ENCODE assay signal across 11 cellular contexts in genomic region chr6:137921823-137922222, GRCh38. TPM values are rescaled to one million over a fixed set of nuclear protein-coding genes. Genes with fewer than 3 reads are reported as not detected.
DNase-seq lines count a peak whose midpoint lies in the region; ATAC-seq and TF ChIP-seq lines count a peak whose summit lies in the region.
"Had no signal": no experiment of that assay in that cellular context is flagged by ENCODE, and none has a peak within 500 bp of the region (broad histone marks: within the 10 kb centered on the region; RNA-seq: fewer than 3 reads in every experiment).

No MANE protein-coding gene starts in this region.

- no peak overlapping the region for H4K91ac ChIP-seq in trophoblast cell (ENCODE audit: low read depth, low read length)

- peak; percentile 38 for TF ChIP-seq CTCF in CD14-positive monocyte (IDR thresholded peaks at IDR 0.05)
- TF ChIP-seq CTCF in choroid plexus epithelial cell (conservative IDR thresholded peaks at IDR 0.05; ENCODE audit: low read depth, low read length) = peak; percentile 45
- TF ChIP-seq CTCF in gastroesophageal sphincter (IDR thresholded peaks at IDR 0.05) = no peak

- peaks cover 4% of the 10 kb centered on the region for H3K79me2 ChIP-seq in trophoblast cell (ENCODE audit: control insufficient read depth, insufficient read depth, low read length, poor library complexity)

- H3K9me3 ChIP-seq in gastroesophageal sphincter (no peaks in the 10 kb centered on the region), trophoblast cell (ENCODE audit: insufficient read depth, low read depth, low read length) (no peaks in the 10 kb centered on the region)
- H3K9me3 ChIP-seq: mucosa of descending colon had no signal

- no peak overlapping the region for H2AFZ ChIP-seq in trophoblast cell (ENCODE audit: insufficient read depth, low read length, poor library complexity)

- H2BK5ac ChIP-seq in trophoblast cell (ENCODE audit: low read depth, low read length, poor library complexity) = no peak overlapping the region

- H2BK12ac ChIP-seq in trophoblast cell (ENCODE audit: low read length) = no peak overlapping the region

- H3K14ac ChIP-seq in trophoblast cell (ENCODE audit: low read length) = no peak overlapping the region

- H3K27ac Mint-ChIP-seq in CD14-positive monocyte = no peak overlapping the region

- ATAC-seq in GM18907 (IDR thresholded peaks at IDR 0.05; ENCODE audit: unreplicated experiment) (peak; percentile 48), HG03108 (IDR thresholded peaks at IDR 0.05; ENCODE audit: unreplicated experiment) (peak; percentile 52), gastroesophageal sphincter (no peak)
- ATAC-seq: mucosa of descending colon had no signal

- no peak for TF ChIP-seq EP300 in gastroesophageal sphincter (IDR thresholded peaks at IDR 0.05)

- H4K8ac ChIP-seq in trophoblast cell (ENCODE audit: low read depth, low read length) = no peak overlapping the region

- H2AK5ac ChIP-seq in trophoblast cell (ENCODE audit: low read length) = no peak overlapping the region

- H3K4ac ChIP-seq in trophoblast cell (ENCODE audit: low read depth, low read length) = no peak overlapping the region

- H3K4me3 ChIP-seq in choroid plexus epithelial cell (ENCODE audit: low read depth, low read length) = no peak overlapping the region
- H3K4me3 ChIP-seq in gastroesophageal sphincter = no peak overlapping the region
- no peak overlapping the region for H3K4me3 ChIP-seq in trophoblast cell (ENCODE audit: low read depth, low read length)
- H3K4me3 ChIP-seq: mucosa of descending colon had no signal

- H3K79me1 ChIP-seq in trophoblast cell (ENCODE audit: low read length) = peaks cover 16% of the 10 kb centered on the region

- H3K27me3 ChIP-seq in gastroesophageal sphincter = no peaks in the 10 kb centered on the region
- H3K27me3 ChIP-seq in trophoblast cell (ENCODE audit: insufficient read depth, low read length) = no peaks in the 10 kb centered on the region

- H3K27ac ChIP-seq in gastroesophageal sphincter = no peak overlapping the region
- H3K27ac ChIP-seq in trophoblast cell (ENCODE audit: low read depth, low read length) = no peak overlapping the region

- H3K4me2 ChIP-seq in trophoblast cell (ENCODE audit: low read length) = no peak overlapping the region

- no peaks in the 10 kb centered on the region for H3K9me3 Mint-ChIP-seq in CD14-positive monocyte

- H3K23ac ChIP-seq in trophoblast cell (ENCODE audit: low read length) = no peak overlapping the region

- no peak overlapping the region for H2BK120ac ChIP-seq in trophoblast cell (ENCODE audit: insufficient read depth, low read length, poor library complexity)

- H3K36me3 Mint-ChIP-seq in CD14-positive monocyte = no peaks in the 10 kb centered on the region

- H3K4me1 ChIP-seq in gastroesophageal sphincter (peaks cover 0 to 10% (median 0%) of the 10 kb centered on the region in 3 donors), trophoblast cell (ENCODE audit: control insufficient read depth in 1 of 2, insufficient read depth in 2 of 2, low read length in 2 of 2) (peaks cover 15 to 23% of the 10 kb centered on the region in 2 experiments)

- peaks cover 36% of the 10 kb centered on the region for H3K4me1 Mint-ChIP-seq in CD14-positive monocyte

- DNase-seq in CD14-positive monocyte (ENCODE audit: low spot score) (no peak), choroid plexus epithelial cell (ENCODE audit: low read depth) (peak; percentile 27), NCI-H2029 (lab: John Stamatoyannopoulos, UW) (no peak), NCI-H2029 treated with DMSO at 0.1 percent for 48 hours (lab: John Stamatoyannopoulos, UW) (no peak), trophoblast cell (no peak)
- DNase-seq: Calu3, NCI-H1092 had no signal

- 87 to 92% methylated on average over 5 of the region's 5 CpGs for WGBS in gastroesophageal sphincter (ENCODE audit: low coverage in 1 of 2), 2 donors
- whole genome bisulfite sequencing in trophoblast cell (ENCODE audit: extremely low coverage, insufficient coverage, insufficient read length) = no CpG with 5 or more reads among the region's 5 CpGs

- H3K18ac ChIP-seq in trophoblast cell (ENCODE audit: low read length) = no peak overlapping the region

- H4K12ac ChIP-seq in trophoblast cell (ENCODE audit: low read depth, low read length) = no peak overlapping the region

- TF ChIP-seq POLR2A in gastroesophageal sphincter (IDR thresholded peaks at IDR 0.05) = no peak

- H3K36me3 ChIP-seq in gastroesophageal sphincter (no peaks in the 10 kb centered on the region), trophoblast cell (ENCODE audit: control insufficient read depth in 1 of 2, insufficient read depth in 2 of 2, low read length in 2 of 2) (no peaks in the 10 kb centered on the region)

- intact Hi-C loops in CD14-positive monocyte (cut with micrococcal nuclease) = no loop called here

- no peak overlapping the region for H3K9ac ChIP-seq in trophoblast cell (ENCODE audit: low read length)

- H3K27me3 Mint-ChIP-seq in CD14-positive monocyte (ENCODE audit: low read depth in 3 of 3) = no peaks in the 10 kb centered on the region

- H3K4me3 Mint-ChIP-seq in CD14-positive monocyte = no peak overlapping the region

RNA-seq across cellular contexts. Expression of gene TNFAIP3, which starts 54.8 kb away (rescaled TPM):
- polyA plus RNA-seq in CD14-positive monocyte = 10 to 100 TPM; 35.5 to 38.4 TPM
- total RNA-seq in gastroesophageal sphincter = 10 to 100 TPM; 11.2 to 40.7 (median 18.3) TPM
- 59.7 and 64.7 TPM in 2 replicates for polyA plus RNA-seq in trophoblast cell (2013)

Comparison
In these comparisons a context has a peak if more than half of its experiments do, and no peak if none do; other contexts are left out.
1. CTCF ChIP-seq: peak in CD14-positive monocyte (single experiment) and choroid plexus epithelial cell (single experiment); none in gastroesophageal sphincter (0 of 4).